Comparison of ENCODE assay signal across 22 cellular contexts in genomic region chr7:105246195-105247078, GRCh38.
DNase-seq lines count a peak whose midpoint lies in the region; TF ChIP-seq lines count a peak whose summit lies in the region.
"Had no signal": no experiment of that assay in that cellular context is flagged by ENCODE, and none has a peak within 500 bp of the region (broad histone marks: within the 10 kb centered on the region; RNA-seq: fewer than 3 reads in every experiment).

No MANE protein-coding gene starts in this region.

- no peak overlapping the region for H3K4me2 ChIP-seq in mesenchymal stem cell (ENCODE audit: low read length, poor library complexity, severe bottlenecking)

- H3K9ac ChIP-seq in SK-N-MC (ENCODE audit: insufficient read length) (no peak overlapping the region), mesenchymal stem cell (ENCODE audit: low read length) (no peak overlapping the region)

- peaks cover 11% of the 10 kb centered on the region for H3K4me1 ChIP-seq in mesenchymal stem cell (ENCODE audit: control insufficient read depth, insufficient read depth, low read depth, low read length)

- CTCF ChIA-PET in HEK293T (lab: Yijun Ruan, JAX): no interaction called here

- H4K8ac ChIP-seq in mesenchymal stem cell (ENCODE audit: low read length): no peak overlapping the region

- no peak overlapping the region; the same call in 1 of the 2 replicates for H3K4me3 ChIP-seq in SK-N-MC
- no peak overlapping the region for H3K4me3 ChIP-seq in mesenchymal stem cell (ENCODE audit: insufficient read depth in 1 of 2, low read depth in 1 of 2, low read length in 2 of 2)
- H3K4me3 ChIP-seq: esophagus squamous epithelium, HAP-1, lung, vagina had no signal

- H4K91ac ChIP-seq in mesenchymal stem cell (ENCODE audit: low read length): no peak overlapping the region

- H3K36me3 ChIP-seq in SK-N-MC (ENCODE audit: insufficient read depth, low read length): no peaks in the 10 kb centered on the region
- H3K36me3 ChIP-seq in mesenchymal stem cell (ENCODE audit: control insufficient read depth in 1 of 2, insufficient read depth in 2 of 2, low read depth in 1 of 2, low read length in 2 of 2): peaks cover 0 to 5% of the 10 kb centered on the region in 2 experiments
- H3K36me3 ChIP-seq: esophagus squamous epithelium, HAP-1, vagina had no signal

- H3K27me3 ChIP-seq in mesenchymal stem cell (ENCODE audit: control insufficient read depth in 1 of 2, insufficient read depth in 1 of 2, low read length in 2 of 2): no peaks in the 10 kb centered on the region
- H3K27me3 ChIP-seq: esophagus squamous epithelium, vagina had no signal

- POLR2A ChIA-PET in HEK293T (lab: Yijun Ruan, JAX): interaction anchor here (1.3 kb wide), 1 partner anchor 11 kb away, joined by 4 read pairs; no protein-coding TSS in a partner anchor

- H3K23ac ChIP-seq in mesenchymal stem cell (ENCODE audit: low read length in 2 of 2): no peak overlapping the region

- H2AFZ ChIP-seq in mesenchymal stem cell (ENCODE audit: low read depth, low read length): no peak overlapping the region

- H3K27ac ChIP-seq in SK-N-MC (peak overlapping the region; percentile 42; the same call in 1 of the 2 replicates), mesenchymal stem cell (ENCODE audit: low read length, poor library complexity, severe bottlenecking) (peak overlapping the region; percentile 25)
- H3K27ac ChIP-seq: esophagus squamous epithelium, vagina had no signal

- H2BK5ac ChIP-seq in mesenchymal stem cell (ENCODE audit: low read depth, low read length, poor library complexity, severe bottlenecking): no peak overlapping the region

- H2BK12ac ChIP-seq in mesenchymal stem cell (ENCODE audit: low read length in 2 of 2): no peak overlapping the region

- no peak overlapping the region for H2AK5ac ChIP-seq in mesenchymal stem cell (ENCODE audit: low read length, severe bottlenecking)

- H2BK15ac ChIP-seq in mesenchymal stem cell (ENCODE audit: low read depth, poor library complexity, severe bottlenecking): no peak overlapping the region

- no peak overlapping the region for H3K4ac ChIP-seq in mesenchymal stem cell (ENCODE audit: low read depth in 1 of 2, low read length in 2 of 2)

- peak overlapping the region in 1 of 2 experiments; percentile 34 for H3K18ac ChIP-seq in mesenchymal stem cell (ENCODE audit: low read depth in 1 of 2, low read length in 2 of 2)

- H3K14ac ChIP-seq in mesenchymal stem cell (ENCODE audit: low read length in 2 of 2): no peak overlapping the region

- H2BK120ac ChIP-seq in mesenchymal stem cell (ENCODE audit: low read depth, low read length): no peak overlapping the region

- H3K9me3 ChIP-seq in SK-N-MC (ENCODE audit: low read depth, low read length) (no peaks in the 10 kb centered on the region), mesenchymal stem cell (ENCODE audit: control insufficient read depth, low read length) (no peaks in the 10 kb centered on the region)
- H3K9me3 ChIP-seq: esophagus squamous epithelium, HAP-1, vagina had no signal

- 70% methylated on average over 5 of the region's 5 CpGs for WGBS in mesenchymal stem cell

- DNase-seq in CMK (ENCODE audit: low read depth) (peak; percentile 43), HEK293T (ENCODE audit: extremely low spot score) (no peak), SK-N-MC (ENCODE audit: low read depth, low spot score) (no peak), mesenchymal stem cell (no peak), SW480 (ENCODE audit: low spot score) (no peak), amniotic stem cell (lab: John Stamatoyannopoulos, UW) (no peak), NCI-H226 (no peak)
- DNase-seq: activated CD4-positive, alpha-beta T cell treated with anti-CD3 and anti-CD28 coated beads for 1 hour; activated CD8-positive, alpha-beta memory T cell treated with anti-CD3 and anti-CD28 coated beads, Interleukin-2, amount 10 ng/mL, durations not matched to agents 7 days and 5 days; activated effector memory CD4-positive, alpha-beta T cell treated with anti-CD3 and anti-CD28 coated beads, Interleukin-2, amount 50 U/mL, for 16 hours; Calu3; esophagus squamous epithelium; Kasumi-1; naive B cell; NCI-H1694 treated with DMSO at 0.1 percent for 48 hours; NCI-H446; posterior cingulate gyrus; SIG-M5; stimulated activated CD4-positive, alpha-beta T cell treated with anti-CD3 and anti-CD28 coated beads, Interleukin-4, amount 100 ng/mL, for 4 hours had no signal

- peaks cover 44% of the 10 kb centered on the region for H3K79me1 ChIP-seq in mesenchymal stem cell (replicated peaks; ENCODE audit: low read length, poor library complexity, severe bottlenecking)

TF ChIP-seq in HEK293T, 16 proteins besides CTCF, POLR2A, EP300 and RAD21:
- TF ChIP-seq FOXK2 (IDR thresholded peaks at IDR 0.05): no peak
- TF ChIP-seq BHLHE40 (IDR thresholded peaks at IDR 0.05; ENCODE audit: borderline replicate concordance): no peak
- TF ChIP-seq PKNOX1 (IDR thresholded peaks at IDR 0.05): 0 out of 2 replicates have a peak, but pooled peaks have one; percentile 11
